Comparison of ENCODE assay signal across 21 cellular contexts in genomic region chr13:25945596-25945995, GRCh38.
DNase-seq lines count a peak whose midpoint lies in the region; ATAC-seq, FAIRE-seq and TF ChIP-seq lines count a peak whose summit lies in the region.
"Had no signal": no experiment of that assay in that cellular context is flagged by ENCODE, and none has a peak within 500 bp of the region (broad histone marks: within the 10 kb centered on the region; RNA-seq: fewer than 3 reads in every experiment).

No MANE protein-coding gene starts in this region.

- H3K4me1 ChIP-seq in pancreas = no peaks in the 10 kb centered on the region
- H3K4me1 ChIP-seq: transverse colon had no signal

- H3K9me3 Mint-ChIP-seq in stimulated activated naive CD8-positive, alpha-beta T cell treated with anti-CD3 and anti-CD28 coated beads, Interleukin-15, amount 100 ng/mL, for 72 hours = no peaks in the 10 kb centered on the region
- H3K9me3 Mint-ChIP-seq: stimulated activated naive B cell treated with anti-CD40 and anti-IgM and Interleukin-4, amounts not matched to agents 10 μg/mL and 1 μg/mL and 100 μg/mL, for 72 hours had no signal

- no peaks in the 10 kb centered on the region for H3K36me3 ChIP-seq in pancreas
- H3K36me3 ChIP-seq: neutrophil, transverse colon had no signal

- peaks cover 6% of the 10 kb centered on the region for H3K27me3 Mint-ChIP-seq in stimulated activated naive CD8-positive, alpha-beta T cell treated with anti-CD3 and anti-CD28 coated beads, Interleukin-15, amount 100 ng/mL, for 72 hours

- no peak overlapping the region for H3K4me3 Mint-ChIP-seq in stimulated activated naive CD8-positive, alpha-beta T cell treated with anti-CD3 and anti-CD28 coated beads, Interleukin-15, amount 100 ng/mL, for 72 hours
- H3K4me3 Mint-ChIP-seq: CD4-positive, alpha-beta memory T cell; stimulated activated naive B cell treated with anti-CD40 and anti-IgM and Interleukin-4, amounts not matched to agents 10 μg/mL and 1 μg/mL and 100 μg/mL, for 72 hours had no signal

- H3K27me3 ChIP-seq in pancreas = no peaks in the 10 kb centered on the region
- H3K27me3 ChIP-seq: neutrophil, transverse colon had no signal

- 11 to 23% methylated on average over 7 of the region's 7 CpGs for WGBS in pancreas, 2 donors

- H3K4me1 Mint-ChIP-seq in stimulated activated naive CD8-positive, alpha-beta T cell treated with anti-CD3 and anti-CD28 coated beads, Interleukin-15, amount 100 ng/mL, for 72 hours = peaks cover 15% of the 10 kb centered on the region

- no peak overlapping the region for H3K4me3 ChIP-seq in pancreas
- H3K4me3 ChIP-seq: coronary artery, transverse colon had no signal

- no peak for ATAC-seq in stimulated activated naive CD8-positive, alpha-beta T cell treated with anti-CD3 and anti-CD28 coated beads, Interleukin-15, amount 100 ng/mL, for 72 hours
- ATAC-seq in stimulated activated naive CD8-positive, alpha-beta T cell treated with anti-CD3 and anti-CD28 coated beads, Interleukin-15, Interleukin-2, amounts not matched to agents 100 U/mL and 50 U/mL, for 24 hours = no peak
- ATAC-seq in pancreas (no peak), HG03354 (IDR thresholded peaks at IDR 0.05; ENCODE audit: poor library complexity, severe bottlenecking, unreplicated experiment) (no peak), HG03095 (IDR thresholded peaks at IDR 0.05; ENCODE audit: unreplicated experiment) (no peak), GM19324 (IDR thresholded peaks at IDR 0.05; ENCODE audit: low FRiP score, unreplicated experiment) (no peak)
- ATAC-seq: left colon; stimulated activated naive B cell treated with anti-CD40 and anti-IgM and Interleukin-4, amounts not matched to agents 10 μg/mL and 1 μg/mL and 100 μg/mL, for 72 hours had no signal

- no peak for DNase-seq in stimulated activated naive CD8-positive, alpha-beta T cell treated with anti-CD3 and anti-CD28 coated beads, Interleukin-15, amount 100 ng/mL, for 72 hours
- DNase-seq in stimulated activated naive CD8-positive, alpha-beta T cell treated with anti-CD3 and anti-CD28 coated beads, Interleukin-15, Interleukin-2, amounts not matched to agents 100 U/mL and 50 U/mL, for 24 hours = no peak
- DNase-seq in astrocyte of the hippocampus (ENCODE audit: low read depth, low spot score) (peak; percentile 82), iris pigment epithelial cell (ENCODE audit: low read depth) (peak; percentile 33), pancreas (no peak)
- DNase-seq: activated CD4-positive, alpha-beta T cell treated with anti-CD3 and anti-CD28 coated beads, Interleukin-2, amount 50 U/mL, for 1 hour; CD4-positive, alpha-beta memory T cell; foreskin melanocyte; H7; KBM-7; left colon; midbrain; NCI-H1436; stimulated activated naive B cell treated with anti-CD40 and anti-IgM and Interleukin-4, amounts not matched to agents 10 μg/mL and 1 μg/mL and 100 μg/mL, for 72 hours; transverse colon had no signal

- H3K27ac ChIP-seq in pancreas = no peak overlapping the region
- H3K27ac ChIP-seq: coronary artery, neutrophil, transverse colon had no signal

- no peak for FAIRE-seq in pancreas (lab: Jason Lieb, UNC)
- FAIRE-seq: RCC 7860 had no signal

- no peaks in the 10 kb centered on the region for H3K9me3 ChIP-seq in pancreas
- H3K9me3 ChIP-seq: neutrophil, transverse colon had no signal

- intact Hi-C loops in pancreas (cut with DNase I) = no loop called here

- TF ChIP-seq CTCF in pancreas (IDR thresholded peaks at IDR 0.05) = no peak

- peak overlapping the region; percentile 35 to 38 for H3K27ac Mint-ChIP-seq in stimulated activated naive CD8-positive, alpha-beta T cell treated with anti-CD3 and anti-CD28 coated beads, Interleukin-15, amount 100 ng/mL, for 72 hours
- H3K27ac Mint-ChIP-seq: stimulated activated naive B cell treated with anti-CD40 and anti-IgM and Interleukin-4, amounts not matched to agents 10 μg/mL and 1 μg/mL and 100 μg/mL, for 72 hours had no signal

Comparison
In these comparisons a context has a peak if more than half of its experiments do, and no peak if none do; other contexts are left out.
1. DNase-seq: peak in astrocyte of the hippocampus (single experiment) and iris pigment epithelial cell (single experiment); none in stimulated activated naive CD8-positive, alpha-beta T cell treated with anti-CD3 and anti-CD28 coated beads, Interleukin-15, amount 100 ng/mL, for 72 hours (0 of 2), stimulated activated naive CD8-positive, alpha-beta T cell treated with anti-CD3 and anti-CD28 coated beads, Interleukin-15, Interleukin-2, amounts not matched to agents 100 U/mL and 50 U/mL, for 24 hours (single experiment) and pancreas (0 of 6).